In genomic region chr11:33068611-33069340, GRCh38 we compare ENCODE assay signal across 26 cellular contexts. TPM values are rescaled to one million over a fixed set of nuclear protein-coding genes. Genes with fewer than 3 reads are reported as not detected.
"Had no signal": no experiment of that assay in that cellular context is flagged by ENCODE, and none has a peak within 500 bp of the region (broad histone marks: within the 10 kb centered on the region; RNA-seq: fewer than 3 reads in every experiment).

No MANE protein-coding gene starts in this region.

- H3K27me3 Mint-ChIP-seq: naive B cell; stimulated activated memory B cell treated with anti-CD40 and anti-IgM and Interleukin-4, amounts not matched to agents 10 μg/mL and 1 μg/mL and 100 μg/mL, for 72 hours; stimulated activated naive CD8-positive, alpha-beta T cell treated with anti-CD3 and anti-CD28 coated beads, Interleukin-15, Interleukin-2, amounts not matched to agents 100 ng/mL and 50 ng/mL, for 24 hours had no signal

- H3K27me3 ChIP-seq: colonic mucosa, neutrophil, spleen, tibial artery, upper lobe of left lung, uterus had no signal

- H3K4me1 ChIP-seq: colonic mucosa, tibial artery, upper lobe of left lung, uterus had no signal

- DNase-seq: colonic mucosa; dermis blood vessel endothelial cell; erythroblast; foreskin melanocyte; head of caudate nucleus; hippocampal formation; kidney; left cardiac atrium; left ventricle myocardium inferior; lower lobe of right lung; mesenchymal stem cell; naive B cell; spleen; stimulated activated CD4-positive, alpha-beta T cell treated with anti-CD3 and anti-CD28 coated beads, Interleukin-15, amount 100 ng/mL, for 24 hours; stimulated activated CD4-positive, alpha-beta T cell treated with anti-CD3 and anti-CD28 coated beads, Interleukin-1b, Interleukin-23, amount 100 ng/mL, for 48 hours; stimulated activated CD4-positive, alpha-beta T cell treated with anti-CD3 and anti-CD28 coated beads, Interleukin-4, amount 100 ng/mL, for 24 hours; tibial artery; upper lobe of left lung; uterus had no signal

- H3K4me3 ChIP-seq: colonic mucosa, left ventricle myocardium inferior, lower lobe of right lung, spleen, tibial artery, upper lobe of left lung, uterus had no signal

- H3K27ac Mint-ChIP-seq: endodermal cell; nephron; stimulated activated memory B cell treated with anti-CD40 and anti-IgM and Interleukin-4, amounts not matched to agents 10 μg/mL and 1 μg/mL and 100 μg/mL, for 72 hours; stimulated activated naive CD8-positive, alpha-beta T cell treated with anti-CD3 and anti-CD28 coated beads, Interleukin-15, Interleukin-2, amounts not matched to agents 100 ng/mL and 50 ng/mL, for 24 hours had no signal

- H3K4me3 Mint-ChIP-seq: endodermal cell; naive B cell; nephron; stimulated activated memory B cell treated with anti-CD40 and anti-IgM and Interleukin-4, amounts not matched to agents 10 μg/mL and 1 μg/mL and 100 μg/mL, for 72 hours; stimulated activated naive CD8-positive, alpha-beta T cell treated with anti-CD3 and anti-CD28 coated beads, Interleukin-15, Interleukin-2, amounts not matched to agents 100 ng/mL and 50 ng/mL, for 24 hours had no signal

- ATAC-seq: left cardiac atrium; lower lobe of right lung; sciatic nerve; stimulated activated memory B cell treated with anti-CD40 and anti-IgM and Interleukin-4, amounts not matched to agents 10 μg/mL and 1 μg/mL and 100 μg/mL, for 72 hours had no signal

- H3K9me3 Mint-ChIP-seq: endodermal cell; naive B cell; nephron; stimulated activated memory B cell treated with anti-CD40 and anti-IgM and Interleukin-4, amounts not matched to agents 10 μg/mL and 1 μg/mL and 100 μg/mL, for 72 hours; stimulated activated naive CD8-positive, alpha-beta T cell treated with anti-CD3 and anti-CD28 coated beads, Interleukin-15, Interleukin-2, amounts not matched to agents 100 ng/mL and 50 ng/mL, for 24 hours had no signal

- H3K36me3 ChIP-seq: colonic mucosa, uterus had no signal

- H3K27ac ChIP-seq: colonic mucosa, left ventricle myocardium inferior, lower lobe of right lung, neutrophil, spleen, tibial artery, upper lobe of left lung, uterus had no signal

RNA-seq across cellular contexts. Expression of gene DEPDC7, which starts 53.1 kb away (rescaled TPM):
- total RNA-seq: endothelial cell of umbilical vein had no signal
